Comparison of ENCODE assay signal across 1 cellular context in the genomic region with DNA sequence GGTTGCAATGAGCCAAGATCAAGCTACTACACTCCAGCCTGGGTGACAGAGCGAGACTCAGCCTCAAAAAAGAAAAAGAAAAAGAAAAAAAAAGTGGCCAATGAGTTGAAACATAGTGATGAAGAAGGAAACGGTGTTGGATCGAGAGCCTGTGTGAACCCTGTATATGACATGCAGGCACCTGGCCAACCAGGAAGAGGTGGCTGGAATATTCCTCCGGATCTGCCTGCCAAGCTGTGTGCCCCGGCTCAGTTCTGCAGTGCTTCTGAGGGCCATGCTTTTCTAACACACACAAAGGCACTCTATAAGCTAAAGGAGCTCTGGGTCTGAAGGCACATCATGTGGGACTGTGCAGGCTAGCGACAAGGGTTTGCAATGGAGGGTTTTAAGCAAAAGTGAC.
TF ChIP-seq lines count a peak whose summit lies in the region.

No MANE protein-coding gene starts in this region.

TF ChIP-seq in H1, 55 proteins besides CTCF, POLR2A, EP300 and RAD21:
- TF ChIP-seq KDM4A (IDR thresholded peaks at IDR 0.05; ENCODE audit: low read depth, low read length, severe bottlenecking), result no peak
